In the genomic region with DNA sequence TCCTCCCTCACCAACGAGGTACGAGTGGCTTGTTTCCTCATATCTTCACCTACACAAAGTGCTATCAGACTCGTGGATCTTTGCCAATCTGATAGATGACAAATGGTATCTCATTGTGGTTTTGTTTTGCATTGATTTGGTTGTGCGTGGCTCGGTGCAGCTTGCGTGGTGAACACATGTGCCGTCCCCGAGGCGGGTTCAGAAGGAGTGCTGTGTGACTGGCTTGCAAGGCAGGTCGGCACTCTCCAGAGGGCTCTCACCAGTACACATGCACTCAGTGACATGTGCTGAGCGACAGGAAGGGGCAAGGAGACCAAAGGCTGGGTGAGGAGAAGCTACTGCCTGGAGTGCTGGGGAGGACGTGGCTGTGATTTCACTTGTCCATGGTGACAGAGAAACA, we compare ENCODE assay signal across 20 cellular contexts.
DNase-seq lines count a peak whose midpoint lies in the region; ATAC-seq, FAIRE-seq and TF ChIP-seq lines count a peak whose summit lies in the region.
"Had no signal": no experiment of that assay in that cellular context is flagged by ENCODE, and none has a peak within 500 bp of the region (broad histone marks: within the 10 kb centered on the region; RNA-seq: fewer than 3 reads in every experiment).

No MANE protein-coding gene starts in this region.

- H3K4me1 Mint-ChIP-seq in activated T-helper 17 cell treated with anti-CD3 and anti-CD28 coated beads, Interleukin-2, amount 50 U/mL, for 72 hours, result peaks cover 6% of the 10 kb centered on the region
- H3K4me1 Mint-ChIP-seq in neural progenitor cell, result peaks cover 10% of the 10 kb centered on the region
- H3K4me1 Mint-ChIP-seq: naive B cell had no signal

- POLR2A ChIA-PET in HepG2 (lab: Yijun Ruan, JAX), result interaction anchor here (2.2 kb wide), 1 partner anchor 28 kb away, joined by 7 read pairs; no protein-coding TSS in a partner anchor

- H3K36me3 Mint-ChIP-seq in activated T-helper 17 cell treated with anti-CD3 and anti-CD28 coated beads, Interleukin-2, amount 50 U/mL, for 72 hours (ENCODE audit: low read depth), result no peaks in the 10 kb centered on the region
- no peaks in the 10 kb centered on the region for H3K36me3 Mint-ChIP-seq in neural progenitor cell
- H3K36me3 Mint-ChIP-seq: naive B cell had no signal

- no peaks in the 10 kb centered on the region for H3K9me3 Mint-ChIP-seq in activated T-helper 17 cell treated with anti-CD3 and anti-CD28 coated beads, Interleukin-2, amount 50 U/mL, for 72 hours
- H3K9me3 Mint-ChIP-seq in neural progenitor cell, result no peaks in the 10 kb centered on the region
- H3K9me3 Mint-ChIP-seq: naive B cell had no signal

- in situ Hi-C loops in HepG2 (cut with HindIII; ENCODE audit: extremely low pct_ligation_motif_present, low pct_unique_long_range_greater_than_20kb), result no loop called here

- H3K36me3 ChIP-seq in HepG2 (replicated peaks in 1 of 2; ENCODE audit: control insufficient read depth in 1 of 2, insufficient read depth in 2 of 2, low read length in 2 of 2), result no peaks in the 10 kb centered on the region
- no peaks in the 10 kb centered on the region for H3K36me3 ChIP-seq in right lobe of liver
- H3K36me3 ChIP-seq in neural progenitor cell, result no peaks in the 10 kb centered on the region
- no peaks in the 10 kb centered on the region for H3K36me3 ChIP-seq in upper lobe of right lung
- H3K36me3 ChIP-seq: thoracic aorta had no signal

- H3K27ac Mint-ChIP-seq in activated T-helper 17 cell treated with anti-CD3 and anti-CD28 coated beads, Interleukin-2, amount 50 U/mL, for 72 hours, result no peak overlapping the region
- H3K27ac Mint-ChIP-seq in neural progenitor cell, result peak overlapping the region; percentile 1

- TF ChIP-seq CTCF in HepG2 (CRISPR knock-in tag; IDR thresholded peaks at IDR 0.05) (no peak), right lobe of liver (IDR thresholded peaks at IDR 0.05) (no peak), neural progenitor cell (IDR thresholded peaks at IDR 0.05) (no peak), upper lobe of right lung (IDR thresholded peaks at IDR 0.05) (no peak)

- no peak overlapping the region for H2AFZ ChIP-seq in HepG2 (ENCODE audit: low read length)
- no peak overlapping the region for H2AFZ ChIP-seq in neural progenitor cell (replicated peaks)
- H2AFZ ChIP-seq: hepatocyte had no signal

- WGBS in HepG2 (ENCODE audit: low lambda C conversion rate), result 34% methylated on average over 12 of the region's 12 CpGs
- WGBS in right lobe of liver (ENCODE audit: insufficient coverage, low coverage, low lambda C conversion rate, missing lambda C conversion rate), result 38% methylated on average over 11 of the region's 12 CpGs

- H3F3A ChIP-seq in neural progenitor cell (ENCODE audit: low read depth), result peaks cover 3% of the 10 kb centered on the region

- peaks cover 66% of the 10 kb centered on the region for H3K4me1 ChIP-seq in HepG2 (ENCODE audit: insufficient read depth, low read length)
- no peaks in the 10 kb centered on the region for H3K4me1 ChIP-seq in right lobe of liver
- H3K4me1 ChIP-seq in neural progenitor cell, result peaks cover 23% of the 10 kb centered on the region
- no peaks in the 10 kb centered on the region for H3K4me1 ChIP-seq in upper lobe of right lung

- H3K4me2 ChIP-seq in HepG2 (ENCODE audit: low read depth, low read length), result peak overlapping the region; percentile 42
- H3K4me2 ChIP-seq in neural progenitor cell, result no peak overlapping the region
- H3K4me2 ChIP-seq: hepatocyte had no signal

- DNase-seq in HepG2 (ENCODE audit: low spot score) (no peak), right lobe of liver (no peak), NAMALWA (ENCODE audit: low spot score) (peak; percentile 66), neural progenitor cell (ENCODE audit: low spot score) (no peak), upper lobe of right lung (no peak)
- DNase-seq: activated gamma-delta T cell, COR-L47, GDM1, mammary epithelial cell, naive B cell, NCI-H1436, NCI-H345 had no signal

- no peak for TF ChIP-seq EP300 in HepG2 (IDR thresholded peaks at IDR 0.05; ENCODE audit: low read depth in 2 of 2, low read length in 2 of 2)
- no peak for TF ChIP-seq EP300 in HepG2 (CRISPR knock-in tag; IDR thresholded peaks at IDR 0.05; ENCODE audit: borderline replicate concordance)

- H3K9ac ChIP-seq in HepG2 (ENCODE audit: insufficient read depth, low read depth, low read length) (no peak overlapping the region), neural progenitor cell (no peak overlapping the region)

- H3K79me2 ChIP-seq in HepG2 (ENCODE audit: insufficient read depth, low read length) (no peaks in the 10 kb centered on the region), neural progenitor cell (ENCODE audit: low read depth) (no peaks in the 10 kb centered on the region)
- H3K79me2 ChIP-seq: hepatocyte had no signal

- H4K20me1 ChIP-seq in HepG2 (ENCODE audit: insufficient read depth, low read length), result no peaks in the 10 kb centered on the region
- H4K20me1 ChIP-seq in neural progenitor cell (ENCODE audit: low read depth), result no peaks in the 10 kb centered on the region

- CTCF ChIA-PET in HepG2 (lab: Yijun Ruan, JAX; ENCODE audit: low intra/inter-chr PET ratio, low total read pairs), result no interaction called here

- H3K4me3 Mint-ChIP-seq in activated T-helper 17 cell treated with anti-CD3 and anti-CD28 coated beads, Interleukin-2, amount 50 U/mL, for 72 hours, result no peak overlapping the region
- no peak overlapping the region for H3K4me3 Mint-ChIP-seq in neural progenitor cell
- H3K4me3 Mint-ChIP-seq: naive B cell had no signal

- H3K27ac ChIP-seq in HepG2 (ENCODE audit: extremely low read length, insufficient read depth, low read length) (no peak overlapping the region), right lobe of liver (no peak overlapping the region), neural progenitor cell (no peak overlapping the region), upper lobe of right lung (no peak overlapping the region)
- H3K27ac ChIP-seq: hepatocyte, thoracic aorta, VCaP had no signal

- no peak overlapping the region for H3K4me3 ChIP-seq in HepG2 (replicated peaks in 1 of 3; ENCODE audit: insufficient read depth in 1 of 3, low read depth in 2 of 3, low read length in 3 of 3)
- H3K4me3 ChIP-seq in right lobe of liver, result no peak overlapping the region
- H3K4me3 ChIP-seq in neural progenitor cell, result no peak overlapping the region
- no peak overlapping the region for H3K4me3 ChIP-seq in upper lobe of right lung
- H3K4me3 ChIP-seq: GM12878, hepatocyte, thoracic aorta had no signal

- FAIRE-seq in HepG2 (lab: Jason Lieb, UNC), result no peak
- FAIRE-seq: GM12878 had no signal

- intact Hi-C loops in HepG2 (cut with micrococcal nuclease; ENCODE audit: unreplicated experiment), result no loop called here
- intact Hi-C loops in right lobe of liver (cut with DNase I), result no loop called here
- intact Hi-C loops in upper lobe of right lung (cut with DNase I), result no loop called here

- peaks cover 3% of the 10 kb centered on the region for H3K27me3 Mint-ChIP-seq in activated T-helper 17 cell treated with anti-CD3 and anti-CD28 coated beads, Interleukin-2, amount 50 U/mL, for 72 hours
- peaks cover 2% of the 10 kb centered on the region for H3K27me3 Mint-ChIP-seq in neural progenitor cell (ENCODE audit: insufficient read depth, low read depth)

- BruUV-seq in HepG2 (replicated peaks; lab: Mats Ljungman, UMichigan), result no TSS peak

- no peak for TF ChIP-seq POLR2A in HepG2 (IDR thresholded peaks at IDR 0.05; ENCODE audit: insufficient read depth in 1 of 2, low read depth in 2 of 2, low read length in 2 of 2)
- no peak for TF ChIP-seq POLR2A in right lobe of liver (IDR thresholded peaks at IDR 0.05)

- ATAC-seq in HepG2, result peak; percentile 19
- no peak for ATAC-seq in right lobe of liver
- ATAC-seq in activated T-helper 17 cell treated with anti-CD3 and anti-CD28 coated beads, Interleukin-2, amount 50 U/mL, for 72 hours (replicated peaks), result peak; percentile 38
- no peak for ATAC-seq in GM21528 (IDR thresholded peaks at IDR 0.05; ENCODE audit: low FRiP score, unreplicated experiment)
- ATAC-seq in upper lobe of right lung, result no peak
- no peak for ATAC-seq in HG03571 (IDR thresholded peaks at IDR 0.05; ENCODE audit: unreplicated experiment)
- ATAC-seq: GM12878, Right ventricle myocardium inferior had no signal

- no peaks in the 10 kb centered on the region for H3K9me3 ChIP-seq in HepG2 (ENCODE audit: low read length)
- H3K9me3 ChIP-seq in right lobe of liver, result no peaks in the 10 kb centered on the region
- H3K9me3 ChIP-seq in neural progenitor cell (ENCODE audit: low read depth), result no peaks in the 10 kb centered on the region
- H3K9me3 ChIP-seq in upper lobe of right lung, result no peaks in the 10 kb centered on the region
- H3K9me3 ChIP-seq: thoracic aorta had no signal

- H3K27me3 ChIP-seq in HepG2 (ENCODE audit: control insufficient read depth in 1 of 2, insufficient read depth in 2 of 2, low read length in 2 of 2) (no peaks in the 10 kb centered on the region), right lobe of liver (no peaks in the 10 kb centered on the region), neural progenitor cell (peaks cover 4% of the 10 kb centered on the region), upper lobe of right lung (no peaks in the 10 kb centered on the region)
- H3K27me3 ChIP-seq: hepatocyte had no signal

- TF ChIP-seq RAD21 in HepG2 (CRISPR knock-in tag; IDR thresholded peaks at IDR 0.05), result no peak

TF ChIP-seq in HepG2, 621 proteins besides CTCF, POLR2A, EP300 and RAD21 (continues in another document):
- TF ChIP-seq, protein P1, sequence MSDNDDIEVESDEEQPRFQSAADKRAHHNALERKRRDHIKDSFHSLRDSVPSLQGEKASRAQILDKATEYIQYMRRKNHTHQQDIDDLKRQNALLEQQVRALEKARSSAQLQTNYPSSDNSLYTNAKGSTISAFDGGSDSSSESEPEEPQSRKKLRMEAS (IDR thresholded peaks at IDR 0.05), result peak; percentile 46; the same call in 1 of the 2 replicates
- TF ChIP-seq, protein P2, sequence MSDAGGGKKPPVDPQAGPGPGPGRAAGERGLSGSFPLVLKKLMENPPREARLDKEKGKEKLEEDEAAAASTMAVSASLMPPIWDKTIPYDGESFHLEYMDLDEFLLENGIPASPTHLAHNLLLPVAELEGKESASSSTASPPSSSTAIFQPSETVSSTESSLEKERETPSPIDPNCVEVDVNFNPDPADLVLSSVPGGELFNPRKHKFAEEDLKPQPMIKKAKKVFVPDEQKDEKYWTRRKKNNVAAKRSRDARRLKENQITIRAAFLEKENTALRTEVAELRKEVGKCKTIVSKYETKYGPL (CRISPR knock-in tag; IDR thresholded peaks at IDR 0.05), result no peak
- no peak for TF ChIP-seq TCF7 (IDR thresholded peaks at IDR 0.05; ENCODE audit: low read depth)

Comparison
In these comparisons a context has a peak if more than half of its experiments do, and no peak if none do; other contexts are left out.
1. ATAC-seq: peak in HepG2 (single experiment) and activated T-helper 17 cell treated with anti-CD3 and anti-CD28 coated beads, Interleukin-2, amount 50 U/mL, for 72 hours (single experiment); none in right lobe of liver (0 of 4), GM21528 (single experiment), upper lobe of right lung (single experiment) and HG03571 (single experiment).